In the genomic region with DNA sequence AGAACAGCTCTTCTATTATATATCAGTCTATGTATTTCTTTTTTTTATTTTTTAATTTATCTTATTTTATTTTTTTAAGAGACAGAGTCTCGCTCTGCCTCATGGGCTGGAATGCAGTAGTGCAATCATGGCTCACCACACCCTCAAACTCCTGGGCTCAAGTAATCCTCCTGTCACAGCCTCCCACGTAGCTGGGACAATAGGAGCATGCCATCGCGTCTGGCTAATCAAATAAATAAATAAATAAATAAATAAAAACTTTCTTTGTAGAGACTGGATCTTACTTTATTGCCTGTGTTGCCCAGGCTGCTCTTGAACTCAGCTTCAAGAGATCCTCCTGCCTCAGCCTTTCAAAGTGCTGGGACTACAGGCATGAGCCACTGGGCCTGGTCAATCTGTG, we compare ENCODE assay signal across 12 cellular contexts.
DNase-seq lines count a peak whose midpoint lies in the region; ATAC-seq, FAIRE-seq and TF ChIP-seq lines count a peak whose summit lies in the region.
"Had no signal": no experiment of that assay in that cellular context is flagged by ENCODE, and none has a peak within 500 bp of the region (broad histone marks: within the 10 kb centered on the region; RNA-seq: fewer than 3 reads in every experiment).

No MANE protein-coding gene starts in this region.

- H3K36me3 ChIP-seq in bronchial epithelial cell (ENCODE audit: control insufficient read depth, insufficient read depth, low read length): no peaks in the 10 kb centered on the region
- H3K36me3 ChIP-seq in subcutaneous abdominal adipose tissue (ENCODE audit: control insufficient read depth in 5 of 5, insufficient read depth in 5 of 5, low read length in 5 of 5): no peaks in the 10 kb centered on the region
- no peaks in the 10 kb centered on the region for H3K36me3 ChIP-seq in naive thymus-derived CD4-positive, alpha-beta T cell (ENCODE audit: control insufficient read depth in 2 of 3, insufficient read depth in 3 of 3, low read length in 3 of 3)

- peaks cover 26 to 95% (median 90%) of the 10 kb centered on the region in 5 donors for H3K4me1 ChIP-seq in subcutaneous abdominal adipose tissue (ENCODE audit: control insufficient read depth in 5 of 5, insufficient read depth in 5 of 5, low read length in 5 of 5)
- peaks cover 38 to 74% of the 10 kb centered on the region in 2 donors for H3K4me1 ChIP-seq in naive thymus-derived CD4-positive, alpha-beta T cell (ENCODE audit: control insufficient read depth in 2 of 2, insufficient read depth in 2 of 2, low read length in 2 of 2)

- no peak for TF ChIP-seq CTCF in bronchial epithelial cell (IDR thresholded peaks at IDR 0.05; ENCODE audit: insufficient read depth, low read length, severe bottlenecking)

- no peaks in the 10 kb centered on the region for H3K27me3 Mint-ChIP-seq in naive thymus-derived CD4-positive, alpha-beta T cell
- no peaks in the 10 kb centered on the region for H3K27me3 Mint-ChIP-seq in immature natural killer cell (ENCODE audit: low read depth in 3 of 3)

- no peak for TF ChIP-seq RAD21 in Ishikawa (IDR thresholded peaks at IDR 0.05; ENCODE audit: low read depth)

- peak; percentile 81; the same call in 1 of the 2 replicates for TF ChIP-seq EP300 in Ishikawa (IDR thresholded peaks at IDR 0.05; ENCODE audit: borderline replicate concordance)

- DNase-seq in bronchial epithelial cell (ENCODE audit: low read depth) (peak; percentile 73), iris pigment epithelial cell (ENCODE audit: low read depth) (peak; percentile 86), immature natural killer cell (no peak)
- DNase-seq in naive thymus-derived CD4-positive, alpha-beta T cell: no peak
- no peak for DNase-seq in stimulated activated CD4-positive, alpha-beta T cell treated with anti-CD3 and anti-CD28 coated beads, Interleukin-2, amount 100 ng/mL, for 48 hours
- DNase-seq: activated T-cell treated with anti-CD3 and anti-CD28 coated beads, Interleukin-2, amount 50 U/mL, for 48 hours; DMS79 treated with DMSO at 0.1 percent for 48 hours; NCI-H1417 treated with DMSO at 0.1 percent for 48 hours; nucleus accumbens had no signal

- peak overlapping the region in 1 of 5 donors; percentile 46 for H3K9ac ChIP-seq in subcutaneous abdominal adipose tissue (ENCODE audit: low read length in 5 of 5)

- H3K27me3 ChIP-seq in bronchial epithelial cell (ENCODE audit: control insufficient read depth, insufficient read depth, low read length) (no peaks in the 10 kb centered on the region), subcutaneous abdominal adipose tissue (ENCODE audit: control insufficient read depth in 5 of 5, insufficient read depth in 4 of 5, low read length in 5 of 5) (no peaks in the 10 kb centered on the region)
- no peaks in the 10 kb centered on the region for H3K27me3 ChIP-seq in naive thymus-derived CD4-positive, alpha-beta T cell (ENCODE audit: control insufficient read depth in 2 of 2, insufficient read depth in 2 of 2, low read length in 2 of 2)

- peak overlapping the region; percentile 96 for H3K27ac ChIP-seq in subcutaneous abdominal adipose tissue (ENCODE audit: low read depth, low read length)
- H3K27ac ChIP-seq in naive thymus-derived CD4-positive, alpha-beta T cell (ENCODE audit: low read depth, low read length): no peak overlapping the region

- POLR2A ChIA-PET in naive thymus-derived CD4-positive, alpha-beta T cell (lab: Charles Lee): interaction anchor here (0.6 to 1.3 kb wide), 5 partner anchors 8 to 114 kb away, joined by 3 to 5 read pairs (median 4); no protein-coding TSS in a partner anchor

- H3K9me3 Mint-ChIP-seq in naive thymus-derived CD4-positive, alpha-beta T cell: no peaks in the 10 kb centered on the region
- H3K9me3 Mint-ChIP-seq in immature natural killer cell: no peaks in the 10 kb centered on the region

- CTCF ChIA-PET in naive thymus-derived CD4-positive, alpha-beta T cell (lab: Charles Lee): interaction anchor here (0.6 kb wide), 1 partner anchor 57 kb away, joined by 4 read pairs; no protein-coding TSS in a partner anchor

- no peaks in the 10 kb centered on the region for H3K9me3 ChIP-seq in subcutaneous abdominal adipose tissue (ENCODE audit: control insufficient read depth in 5 of 5, low read length in 5 of 5)
- H3K9me3 ChIP-seq in naive thymus-derived CD4-positive, alpha-beta T cell (ENCODE audit: control insufficient read depth in 2 of 3, low read length in 3 of 3): no peaks in the 10 kb centered on the region

- FAIRE-seq in bronchial epithelial cell (lab: Jason Lieb, UNC): no peak

- H3K4me3 ChIP-seq in bronchial epithelial cell (ENCODE audit: low read depth, low read length) (no peak overlapping the region), subcutaneous abdominal adipose tissue (ENCODE audit: low read depth in 1 of 5, low read length in 5 of 5) (no peak overlapping the region)
- H3K4me3 ChIP-seq in naive thymus-derived CD4-positive, alpha-beta T cell (ENCODE audit: low read length): no peak overlapping the region

- no peak for ATAC-seq in HG02678 (IDR thresholded peaks at IDR 0.05; ENCODE audit: unreplicated experiment)
- no peak for ATAC-seq in naive thymus-derived CD4-positive, alpha-beta T cell

- intact Hi-C loops in naive thymus-derived CD4-positive, alpha-beta T cell (cut with micrococcal nuclease): loop anchor here in 1 of 2 donors (2.0 kb wide), 2 partner anchors 16 to 18 kb away; no protein-coding TSS in a partner anchor

- peak overlapping the region in 5 of 10 donors; percentile 19 to 60 (median 49) for H3K4me3 Mint-ChIP-seq in naive thymus-derived CD4-positive, alpha-beta T cell
- peak overlapping the region in 1 of 5 donors; percentile 31 for H3K4me3 Mint-ChIP-seq in immature natural killer cell

- peaks cover 69 to 100% (median 96%) of the 10 kb centered on the region in 7 donors for H3K4me1 Mint-ChIP-seq in naive thymus-derived CD4-positive, alpha-beta T cell
- peaks cover 94 to 100% of the 10 kb centered on the region in 2 donors for H3K4me1 Mint-ChIP-seq in immature natural killer cell

- H3K36me3 Mint-ChIP-seq in naive thymus-derived CD4-positive, alpha-beta T cell: peaks cover 0 to 8% (median 3%) of the 10 kb centered on the region in 5 donors
- H3K36me3 Mint-ChIP-seq in immature natural killer cell: no peaks in the 10 kb centered on the region

- peak overlapping the region in 3 of 9 donors; percentile 54 to 83 (median 61) for H3K27ac Mint-ChIP-seq in naive thymus-derived CD4-positive, alpha-beta T cell
- H3K27ac Mint-ChIP-seq in immature natural killer cell: peak overlapping the region in 3 of 6 donors; percentile 10 to 68 (median 66)

TF ChIP-seq in Ishikawa, 13 proteins besides CTCF, POLR2A, EP300 and RAD21:
- TF ChIP-seq, protein P1, sequence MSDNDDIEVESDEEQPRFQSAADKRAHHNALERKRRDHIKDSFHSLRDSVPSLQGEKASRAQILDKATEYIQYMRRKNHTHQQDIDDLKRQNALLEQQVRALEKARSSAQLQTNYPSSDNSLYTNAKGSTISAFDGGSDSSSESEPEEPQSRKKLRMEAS (IDR thresholded peaks at IDR 0.05): peak; percentile 10; the same call in 1 of the 2 replicates
- TF ChIP-seq TAF1 (IDR thresholded peaks at IDR 0.05; ENCODE audit: low read depth) (no peak), TEAD4 (IDR thresholded peaks at IDR 0.05) (peak; percentile 94), FOXM1 (IDR thresholded peaks at IDR 0.05; ENCODE audit: borderline replicate concordance, low read depth) (peak; percentile 66; the same call in 1 of the 2 replicates), TCF12 (IDR thresholded peaks at IDR 0.05; ENCODE audit: low read depth) (peak; percentile 76), ZBTB7A (IDR thresholded peaks at IDR 0.05; ENCODE audit: low read depth) (no peak), EGR1 (IDR thresholded peaks at IDR 0.05) (peak; percentile 51; the same call in 1 of the 2 replicates)

Comparison
In these comparisons a context has a peak if more than half of its experiments do, and no peak if none do; other contexts are left out.
1. DNase-seq: peak in bronchial epithelial cell (single experiment) and iris pigment epithelial cell (single experiment); none in naive thymus-derived CD4-positive, alpha-beta T cell (0 of 9), stimulated activated CD4-positive, alpha-beta T cell treated with anti-CD3 and anti-CD28 coated beads, Interleukin-2, amount 100 ng/mL, for 48 hours (0 of 2) and immature natural killer cell (0 of 3).